Comparison of ENCODE assay signal across 1 cellular context in the genomic region with DNA sequence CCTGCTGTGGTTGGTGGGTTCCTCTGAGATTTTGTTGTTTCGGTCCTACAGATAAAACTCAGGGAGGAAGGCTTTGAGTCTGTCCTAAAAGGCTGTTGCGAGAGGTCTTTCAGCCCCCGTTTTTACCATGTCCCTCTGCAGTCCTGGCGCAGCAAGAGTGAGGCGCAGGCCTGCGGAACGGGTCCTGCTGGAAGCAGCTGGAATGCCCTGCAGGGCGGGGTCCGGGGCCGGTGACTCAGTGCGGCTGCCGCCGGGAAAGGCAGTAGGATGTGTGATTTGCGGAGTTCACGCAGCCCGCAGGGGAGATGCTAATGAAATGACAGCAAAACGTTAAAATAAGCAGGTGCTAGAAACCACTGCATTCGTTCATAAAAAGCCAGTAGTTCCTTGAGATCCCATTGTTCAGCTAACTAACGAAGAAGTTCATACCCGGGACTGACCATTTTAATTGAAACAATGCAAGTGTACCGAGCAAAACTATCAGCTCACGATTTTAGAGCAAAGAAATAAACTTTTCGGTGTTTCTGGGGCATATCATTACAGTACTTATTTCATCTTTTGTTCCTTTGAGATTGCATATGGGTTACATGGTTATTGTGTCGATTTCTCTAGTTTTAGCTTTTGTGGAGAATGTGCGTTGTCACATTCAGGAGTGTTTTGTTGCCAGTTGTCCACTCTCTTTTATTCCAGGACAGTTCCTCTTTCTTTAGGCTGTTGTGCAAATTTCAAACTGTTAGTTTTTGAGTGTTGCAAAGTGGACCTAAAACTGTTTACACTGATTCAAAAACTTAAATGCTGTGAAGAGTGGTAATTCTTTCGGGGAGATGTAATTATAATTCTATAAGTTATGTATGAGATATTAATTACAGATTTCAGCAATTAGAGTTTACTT.
TF ChIP-seq lines count a peak whose summit lies in the region.

No MANE protein-coding gene starts in this region.

TF ChIP-seq in IMR-90, 13 proteins besides CTCF, POLR2A, EP300 and RAD21 (continued from another document):
- TF ChIP-seq ELK1 (IDR thresholded peaks at IDR 0.05; ENCODE audit: borderline replicate concordance, low read depth, low read length), result no peak
- TF ChIP-seq NFE2L2 (IDR thresholded peaks at IDR 0.05; ENCODE audit: low read depth, low read length), result no peak
- TF ChIP-seq CEBPB (IDR thresholded peaks at IDR 0.05; ENCODE audit: low read depth, low read length), result no peak
- no peak for TF ChIP-seq RFX5 (IDR thresholded peaks at IDR 0.05; ENCODE audit: low read depth, low read length)
